ENCODE assay signal across 1 cellular context in the genomic region with DNA sequence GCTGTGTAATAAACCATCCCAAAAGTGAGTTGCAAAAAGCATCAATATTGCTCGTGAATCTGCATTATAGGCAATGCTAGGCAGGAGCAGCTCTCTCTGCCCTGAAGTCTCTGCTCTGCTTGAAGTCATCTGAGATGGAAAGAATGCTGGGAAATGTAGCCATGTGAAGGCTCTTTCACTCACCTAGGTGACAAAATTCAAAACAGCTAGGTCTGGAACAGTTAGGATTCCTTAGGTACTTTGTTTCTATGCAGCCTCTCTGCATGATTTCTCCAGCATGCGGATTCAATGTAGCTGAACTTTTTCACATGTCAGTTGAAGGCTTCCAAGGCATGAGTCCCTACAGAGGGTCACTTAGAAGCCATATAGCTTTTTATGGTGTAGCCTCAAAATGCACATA.
TF ChIP-seq lines count a peak whose summit lies in the region.

No MANE protein-coding gene starts in this region.

TF ChIP-seq in GM23338, 12 proteins besides CTCF, POLR2A, EP300 and RAD21 (continued from another document):
- no peak for TF ChIP-seq ZNF462 (CRISPR knock-in tag; IDR thresholded peaks at IDR 0.05)
- TF ChIP-seq JUNB (IDR thresholded peaks at IDR 0.05; ENCODE audit: unreplicated experiment), result no peak
